Comparison of ENCODE assay signal across 9 cellular contexts in genomic region chr4:107402291-107402690, GRCh38.
"Had no signal": no experiment of that assay in that cellular context is flagged by ENCODE, and none has a peak within 500 bp of the region (broad histone marks: within the 10 kb centered on the region; RNA-seq: fewer than 3 reads in every experiment).

No MANE protein-coding gene starts in this region.

- H3K4me3 ChIP-seq: GM23338, K562 had no signal

- DNase-seq: H9, HCEC 1CT, IMR-90, KG1 had no signal

- H3K4me2 ChIP-seq: GM23338 had no signal

- ATAC-seq: GM23338, K562 had no signal

- H2AFZ ChIP-seq: GM23338 had no signal

- FAIRE-seq: H1, H54, HTR-8/SVneo, K562 had no signal
